Comparison of ENCODE assay signal across 22 cellular contexts in genomic region chr7:157193274-157193673, GRCh38. TPM values are rescaled to one million over a fixed set of nuclear protein-coding genes. Genes with fewer than 3 reads are reported as not detected.
A peak's percentile ranks its signal among the peaks of the same experiment; 100 is the strongest.
DNase-seq lines count a peak whose midpoint lies in the region; ATAC-seq, FAIRE-seq and TF ChIP-seq lines count a peak whose summit lies in the region.
"Had no signal": no experiment of that assay in that cellular context is flagged by ENCODE, and none has a peak within 500 bp of the region (broad histone marks: within the 10 kb centered on the region; RNA-seq: fewer than 3 reads in every experiment).

No MANE protein-coding gene starts in this region.

- H3K27me3 Mint-ChIP-seq in chondrocyte (ENCODE audit: low read depth) (no peaks in the 10 kb centered on the region), T-cell (no peaks in the 10 kb centered on the region), WTC11 (ENCODE audit: low read depth) (no peaks in the 10 kb centered on the region)

- FAIRE-seq in A549 (lab: Jason Lieb, UNC) (no peak), pancreas (lab: Jason Lieb, UNC) (no peak)

- no peak for TF ChIP-seq EP300 in A549 (IDR thresholded peaks at IDR 0.05)

- peaks cover 0 to 36% (median 10%) of the 10 kb centered on the region in 3 donors for H3K36me3 ChIP-seq in pancreas

- WGBS in A549 (ENCODE audit: missing lambda C conversion rate): 68% methylated on average over 4 of the region's 4 CpGs
- 30 to 40% methylated on average over 4 of the region's 4 CpGs for WGBS in pancreas, 2 donors

- H3K27ac Mint-ChIP-seq in chondrocyte (ENCODE audit: unreplicated experiment) (peak overlapping the region; percentile 15), T-cell (no peak overlapping the region), WTC11 (no peak overlapping the region)
- H3K27ac Mint-ChIP-seq: CD14-positive monocyte had no signal

- H3K4me1 ChIP-seq in A549 (peaks cover 13% of the 10 kb centered on the region), pancreas (peaks cover 0 to 9% (median 0%) of the 10 kb centered on the region in 3 donors)

- H3K4me2 ChIP-seq in A549: 0 out of 3 replicates have a peak overlapping the region, but pooled peaks have one; percentile 9

- no peak overlapping the region for H3K4me3 ChIP-seq in A549
- H3K4me3 ChIP-seq in pancreas: no peak overlapping the region
- H3K4me3 ChIP-seq: MG63, SK-N-MC had no signal

- H3K9me3 ChIP-seq in A549 (no peaks in the 10 kb centered on the region), pancreas (no peaks in the 10 kb centered on the region)
- H3K9me3 ChIP-seq: MG63 had no signal

- intact Hi-C loops in pancreas (cut with DNase I): no loop called here

- H3K27ac ChIP-seq in A549 (no peak overlapping the region), pancreas (peak overlapping the region in 2 of 4 donors; percentile 3 to 43)
- H3K27ac ChIP-seq: 22Rv1, SK-N-MC had no signal

- no peak overlapping the region for H3K4me3 Mint-ChIP-seq in chondrocyte (ENCODE audit: unreplicated experiment)
- no peak overlapping the region for H3K4me3 Mint-ChIP-seq in T-cell
- no peak overlapping the region for H3K4me3 Mint-ChIP-seq in WTC11
- H3K4me3 Mint-ChIP-seq: CD14-positive monocyte had no signal

- CTCF ChIA-PET in A549 (lab: Yijun Ruan, JAX) (interaction anchor here (0.6 to 0.9 kb wide), 2 partner anchors 15 to 273 kb away, joined by 3 to 4 read pairs; no protein-coding TSS in a partner anchor), T-cell (lab: Charles Lee) (no interaction called here), HEK293T (lab: Yijun Ruan, JAX) (no interaction called here), WTC11 (lab: Charles Lee) (no interaction called here)

- H3K9me3 Mint-ChIP-seq in chondrocyte (ENCODE audit: low read depth) (peaks cover 8% of the 10 kb centered on the region), T-cell (no peaks in the 10 kb centered on the region), WTC11 (no peaks in the 10 kb centered on the region)
- H3K9me3 Mint-ChIP-seq: CD14-positive monocyte had no signal

- ATAC-seq in A549: no peak
- ATAC-seq in left lobe of liver: peak; percentile 90
- peak; percentile 64 to 90 (median 70) for ATAC-seq in pancreas
- ATAC-seq in T-cell (replicated peaks in 1 of 4): no peak
- no peak for ATAC-seq in GM18873 (IDR thresholded peaks at IDR 0.05; ENCODE audit: low FRiP score, unreplicated experiment)
- ATAC-seq in WTC11: no peak

- no peak for DNase-seq in A549 (ENCODE audit: low read depth in 1 of 2, low spot score in 1 of 2)
- DNase-seq in chondrocyte (ENCODE audit: low spot score): no peak
- DNase-seq in left lobe of liver (ENCODE audit: low spot score): no peak
- DNase-seq in pancreas: peak in 1 of 6 donors; percentile 17
- DNase-seq in T-cell: no peak
- no peak for DNase-seq in HEK293T (ENCODE audit: extremely low spot score)
- DNase-seq in WTC11 (ENCODE audit: low spot score): no peak
- DNase-seq: DMS79 treated with DMSO at 0.1 percent for 48 hours; H7; IMR-90; MG63; NCI-H1092; NCI-H146; NCI-H2081; NCI-H2171 treated with DMSO at 0.1 percent for 48 hours; NCI-H446 treated with DMSO at 0.1 percent for 48 hours; NK-92 treated with Interleukin-12 subunit alpha and Interleukin-12 subunit beta, amount 100 ng/mL, for 24 hours; SHP77 had no signal

- TF ChIP-seq CTCF in A549 (IDR thresholded peaks at IDR 0.05): no peak
- no peak for TF ChIP-seq CTCF in chondrocyte (IDR thresholded peaks at IDR 0.05)
- TF ChIP-seq CTCF in pancreas (IDR thresholded peaks at IDR 0.05): no peak
- no peak for TF ChIP-seq CTCF in WTC11 (IDR thresholded peaks at IDR 0.05)

- peaks cover 11% of the 10 kb centered on the region for H3K4me1 Mint-ChIP-seq in chondrocyte (ENCODE audit: low read depth)
- no peaks in the 10 kb centered on the region for H3K4me1 Mint-ChIP-seq in T-cell
- H3K4me1 Mint-ChIP-seq in WTC11: peaks cover 13% of the 10 kb centered on the region
- H3K4me1 Mint-ChIP-seq: CD14-positive monocyte had no signal

- no peaks in the 10 kb centered on the region for H3K27me3 ChIP-seq in pancreas
- H3K27me3 ChIP-seq: MG63 had no signal

- no peak for TF ChIP-seq POLR2A in A549 (IDR thresholded peaks at IDR 0.05; ENCODE audit: low read length)

- H3K36me3 Mint-ChIP-seq in chondrocyte (ENCODE audit: low read depth) (peaks cover 24% of the 10 kb centered on the region), T-cell (peaks cover 54% of the 10 kb centered on the region), WTC11 (peaks cover 84% of the 10 kb centered on the region)

- POLR2A ChIA-PET in A549 (lab: Yijun Ruan, JAX) (no interaction called here), T-cell (lab: Charles Lee) (no interaction called here), HEK293T (lab: Yijun Ruan, JAX) (no interaction called here), WTC11 (lab: Charles Lee) (no interaction called here)

- TF ChIP-seq RAD21 in A549 (conservative IDR thresholded peaks at IDR 0.05 in 1 of 2, IDR thresholded peaks at IDR 0.05 in 1 of 2): no peak

TF ChIP-seq in A549, 52 proteins besides CTCF, POLR2A, EP300 and RAD21 (continues in another document):
- no peak for TF ChIP-seq CEBPB (IDR thresholded peaks at IDR 0.05)
- TF ChIP-seq HES2 (IDR thresholded peaks at IDR 0.05): no peak
- TF ChIP-seq HOXB5 (CRISPR knock-in tag; IDR thresholded peaks at IDR 0.05): no peak
- no peak for TF ChIP-seq E2F6 (IDR thresholded peaks at IDR 0.05; ENCODE audit: borderline replicate concordance, low read depth)
- TF ChIP-seq HOXB13 (CRISPR knock-in tag; IDR thresholded peaks at IDR 0.05; ENCODE audit: low read depth): no peak
- TF ChIP-seq MAX (IDR thresholded peaks at IDR 0.05): no peak
- TF ChIP-seq ZC3H11A (IDR thresholded peaks at IDR 0.05): no peak

TF ChIP-seq in HEK293T, 16 proteins besides CTCF, POLR2A, EP300 and RAD21:
- no peak for TF ChIP-seq PKNOX1 (IDR thresholded peaks at IDR 0.05)
- TF ChIP-seq HDGF (IDR thresholded peaks at IDR 0.05; ENCODE audit: borderline replicate concordance): no peak
- TF ChIP-seq FOXK2 (IDR thresholded peaks at IDR 0.05): no peak
- no peak for TF ChIP-seq SUZ12 (IDR thresholded peaks at IDR 0.05)
- TF ChIP-seq LEF1 (IDR thresholded peaks at IDR 0.05; ENCODE audit: borderline replicate concordance): no peak
- no peak for TF ChIP-seq ZNF384 (IDR thresholded peaks at IDR 0.05)
- no peak for TF ChIP-seq BHLHE40 (IDR thresholded peaks at IDR 0.05; ENCODE audit: borderline replicate concordance)
- no peak for TF ChIP-seq ELF4 (IDR thresholded peaks at IDR 0.05)
- no peak for TF ChIP-seq FOXA1 (IDR thresholded peaks at IDR 0.05)
- no peak for TF ChIP-seq L3MBTL2 (conservative IDR thresholded peaks at IDR 0.05)
- no peak for TF ChIP-seq ARNT (IDR thresholded peaks at IDR 0.05)
- no peak for TF ChIP-seq FOXM1 (IDR thresholded peaks at IDR 0.05; ENCODE audit: borderline replicate concordance)
- no peak for TF ChIP-seq TARDBP (IDR thresholded peaks at IDR 0.05)
- no peak for TF ChIP-seq SP1 (IDR thresholded peaks at IDR 0.05)
- TF ChIP-seq CTBP1 (IDR thresholded peaks at IDR 0.05; ENCODE audit: borderline replicate concordance): no peak
- no peak for TF ChIP-seq NFRKB (IDR thresholded peaks at IDR 0.05)

TF ChIP-seq in WTC11, 78 proteins besides CTCF, POLR2A, EP300 and RAD21 (continues in another document):
- no peak for TF ChIP-seq PREB (CRISPR knock-in tag; IDR thresholded peaks at IDR 0.05; ENCODE audit: borderline replicate concordance)
- TF ChIP-seq FOXK1 (CRISPR knock-in tag; IDR thresholded peaks at IDR 0.05): no peak
- no peak for TF ChIP-seq USF2 (CRISPR knock-in tag; IDR thresholded peaks at IDR 0.05)
- TF ChIP-seq NR2C2 (CRISPR knock-in tag; IDR thresholded peaks at IDR 0.05): no peak
- TF ChIP-seq USF1 (CRISPR knock-in tag; IDR thresholded peaks at IDR 0.05): no peak

RNA-seq across cellular contexts. Expression of gene UBE3C, which starts 54.5 kb away (rescaled TPM):
- 64.5 and 73.2 TPM in 2 replicates for polyA plus RNA-seq in A549 (2011; rRNA removed)
- 29.9 and 36.3 TPM in 2 replicates for polyA plus RNA-seq in A549 (2012; cell fraction: cytosol; rRNA removed)
- 26.2 and 43.6 TPM in 2 replicates for polyA plus RNA-seq in A549 (2012; cell fraction: nucleus; rRNA removed)
- polyA plus RNA-seq in A549 (2017; fragmentation: RNase III; extraction: RNeasy Plus Mini Kit Qiagen cat#74134 plus additional on column Dnase treatment): 52.1 to 52.8 TPM (median 52.2 TPM) in 3 replicates
- 70.8 and 73.4 TPM in 2 replicates for polyA minus RNA-seq in A549 (2011; rRNA and poly(A)+ RNA removed)
- total RNA-seq in chondrocyte: 58.9 to 61.5 TPM (median 60.6 TPM) in 3 replicates
- total RNA-seq in left lobe of liver: 29.2 TPM
- total RNA-seq in pancreas: 10 to 100 TPM; 20.2 to 36.1 (median 24.5) TPM
- 10 to 100 TPM; 12.1 to 17.8 TPM for polyA plus RNA-seq in pancreas
- total RNA-seq in T-cell: 10 to 100 TPM; 50.1 to 56.8 (median 55.1) TPM
- total RNA-seq in WTC11 (2021): 52.4 to 59.7 TPM (median 53.8 TPM) in 3 replicates

Comparison
In these comparisons a context has a peak if more than half of its experiments do, and no peak if none do; other contexts are left out.
1. ATAC-seq: peak in left lobe of liver (single experiment) and pancreas (4 of 4); none in A549 (0 of 2), T-cell (0 of 4), GM18873 (single experiment) and WTC11 (single experiment).